10 cellular contexts compared by ENCODE assay signal in the genomic region with DNA sequence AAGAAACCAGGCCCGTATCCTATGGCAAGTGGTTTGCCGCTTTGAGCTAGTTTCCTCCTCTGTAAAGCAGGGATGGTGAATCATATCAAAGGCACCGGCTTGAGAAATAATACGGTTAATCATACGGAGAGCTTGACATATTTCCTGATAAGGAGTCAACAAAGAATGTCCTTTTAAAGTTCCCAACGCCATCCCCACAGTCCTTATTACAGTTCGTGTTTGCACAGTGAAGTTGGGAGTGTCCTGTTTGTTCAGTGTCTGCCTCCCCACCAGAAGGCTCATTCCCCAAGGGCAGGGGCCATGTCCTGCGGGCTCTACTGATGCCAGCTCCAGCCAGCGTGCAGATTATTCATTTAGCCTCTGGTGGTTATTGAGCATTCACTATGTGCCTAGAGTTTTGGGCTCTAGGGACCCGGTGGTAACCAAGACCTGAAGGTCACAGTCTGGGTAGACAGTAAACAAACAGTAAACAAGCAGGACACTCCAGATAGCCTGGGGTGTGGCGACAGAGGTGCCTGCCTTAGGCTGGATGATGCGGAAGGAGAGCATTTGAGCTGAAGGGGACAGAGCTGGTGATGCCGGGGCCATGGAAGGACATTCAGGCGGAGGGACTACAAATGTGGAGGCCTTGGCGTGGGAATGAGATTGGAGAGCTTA. TPM values are rescaled to one million over a fixed set of nuclear protein-coding genes. Genes with fewer than 3 reads are reported as not detected.
A peak's percentile ranks its signal among the peaks of the same experiment; 100 is the strongest.
DNase-seq lines count a peak whose midpoint lies in the region; ATAC-seq and TF ChIP-seq lines count a peak whose summit lies in the region.
"Had no signal": no experiment of that assay in that cellular context is flagged by ENCODE, and none has a peak within 500 bp of the region (broad histone marks: within the 10 kb centered on the region; RNA-seq: fewer than 3 reads in every experiment).

No MANE protein-coding gene starts in this region.

- H3K4me1 Mint-ChIP-seq in activated naive CD4-positive, alpha-beta T cell treated with anti-CD3 and anti-CD28 coated beads, Interleukin-2, amount 10 ng/mL, durations not matched to agents 7 days and 5 days = peaks cover 54% of the 10 kb centered on the region

- no peaks in the 10 kb centered on the region for H3K9me3 Mint-ChIP-seq in activated naive CD4-positive, alpha-beta T cell treated with anti-CD3 and anti-CD28 coated beads, Interleukin-2, amount 10 ng/mL, durations not matched to agents 7 days and 5 days
- no peaks in the 10 kb centered on the region for H3K9me3 Mint-ChIP-seq in activated naive CD4-positive, alpha-beta T cell treated with anti-CD3 and anti-CD28 coated beads, Interleukin-2, amount 50 U/mL, for 72 hours

- WGBS in transverse colon (ENCODE audit: low coverage in 1 of 2), 2 donors = 40 to 55% methylated on average over 2 to 15 of the region's 15 CpGs

- H3K27me3 Mint-ChIP-seq in activated naive CD4-positive, alpha-beta T cell treated with anti-CD3 and anti-CD28 coated beads, Interleukin-2, amount 10 ng/mL, durations not matched to agents 7 days and 5 days = no peaks in the 10 kb centered on the region

- peak overlapping the region; percentile 55 to 95 (median 70) for H3K27ac ChIP-seq in transverse colon

- H3K4me1 ChIP-seq in transverse colon = peaks cover 6 to 59% (median 47%) of the 10 kb centered on the region in 4 donors

- in situ Hi-C loops in transverse colon (cut with MboI; ENCODE audit: low pct_ligation_motif_present in 1 of 4, low pct_unique_long_range_greater_than_20kb in 1 of 4, low sequenced_read_pairs in 3 of 4) = no loop called here

- H3K4me3 ChIP-seq in transverse colon = no peak overlapping the region

- CTCF ChIA-PET in activated naive CD4-positive, alpha-beta T cell treated with anti-CD3 and anti-CD28 coated beads, Interleukin-2, amount 10 ng/mL, durations not matched to agents 7 days and 5 days (lab: Charles Lee) = interaction anchor here (3.6 kb wide), 1 partner anchor 34 kb away, joined by 18 read pairs; no protein-coding TSS in a partner anchor

- TF ChIP-seq POLR2A in transverse colon (IDR thresholded peaks at IDR 0.05) = peak; percentile 28

- DNase-seq in activated naive CD4-positive, alpha-beta T cell treated with anti-CD3 and anti-CD28 coated beads, Interleukin-2, amount 10 ng/mL, durations not matched to agents 7 days and 5 days = no peak
- no peak for DNase-seq in activated naive CD4-positive, alpha-beta T cell (lab: John Stamatoyannopoulos, UW)
- no peak for DNase-seq in activated naive CD4-positive, alpha-beta T cell treated with anti-CD3 and anti-CD28 coated beads, Interleukin-2, amount 50 U/mL, for 72 hours (ENCODE audit: low spot score in 2 of 2)
- DNase-seq in left colon (peak; percentile 69 to 81), transverse colon (peak; percentile 71), NCI-H1930 (lab: John Stamatoyannopoulos, UW) (no peak)
- no peak for DNase-seq in stimulated activated CD4-positive, alpha-beta T cell treated with anti-CD3 and anti-CD28 coated beads, Interleukin-4, amount 100 ng/mL, for 1 hour
- DNase-seq in activated CD8-positive, alpha-beta memory T cell treated with anti-CD3 and anti-CD28 coated beads, Interleukin-2, amount 50 U/mL, for 4 hours = no peak

- peak overlapping the region; percentile 15 for H3K27ac Mint-ChIP-seq in activated naive CD4-positive, alpha-beta T cell treated with anti-CD3 and anti-CD28 coated beads, Interleukin-2, amount 10 ng/mL, durations not matched to agents 7 days and 5 days
- peak overlapping the region; percentile 85 to 91 for H3K27ac Mint-ChIP-seq in activated naive CD4-positive, alpha-beta T cell treated with anti-CD3 and anti-CD28 coated beads, Interleukin-2, amount 50 U/mL, for 72 hours

- H3K36me3 ChIP-seq in transverse colon = no peaks in the 10 kb centered on the region

- peak; percentile 26 for TF ChIP-seq EP300 in transverse colon (IDR thresholded peaks at IDR 0.05; ENCODE audit: low read depth)

- no peaks in the 10 kb centered on the region for H3K9me3 ChIP-seq in transverse colon

- intact Hi-C loops in left colon (cut with DNase I, micrococcal nuclease) (no loop called here), transverse colon (cut with DNase I; ENCODE audit: low total_unique reads) (no loop called here)

- no peaks in the 10 kb centered on the region for H3K27me3 ChIP-seq in transverse colon

- no peak overlapping the region for H3K4me3 Mint-ChIP-seq in activated naive CD4-positive, alpha-beta T cell treated with anti-CD3 and anti-CD28 coated beads, Interleukin-2, amount 10 ng/mL, durations not matched to agents 7 days and 5 days

- no peak for TF ChIP-seq CTCF in transverse colon (IDR thresholded peaks at IDR 0.05)

- ATAC-seq in activated naive CD4-positive, alpha-beta T cell treated with anti-CD3 and anti-CD28 coated beads, Interleukin-2, amount 50 U/mL, for 72 hours = no peak
- ATAC-seq in left colon = peak; percentile 82

- H3K36me3 Mint-ChIP-seq in activated naive CD4-positive, alpha-beta T cell treated with anti-CD3 and anti-CD28 coated beads, Interleukin-2, amount 10 ng/mL, durations not matched to agents 7 days and 5 days = peaks cover 57% of the 10 kb centered on the region
- peaks cover 23 to 43% of the 10 kb centered on the region in 2 donors for H3K36me3 Mint-ChIP-seq in activated naive CD4-positive, alpha-beta T cell treated with anti-CD3 and anti-CD28 coated beads, Interleukin-2, amount 50 U/mL, for 72 hours

RNA-seq across cellular contexts. Expression of gene GRAMD1A, which starts 6.3 kb away (rescaled TPM):
- 100 to 1,000 TPM; 158 to 160 TPM for total RNA-seq in activated naive CD4-positive, alpha-beta T cell treated with anti-CD3 and anti-CD28 coated beads, Interleukin-2, amount 50 U/mL, for 72 hours
- total RNA-seq in left colon (10 to 100 TPM; 17.1 to 32.3 TPM), transverse colon (10 to 100 TPM; 14.2 to 32.1 (median 21.6) TPM)

RNA-seq across cellular contexts. Expression of gene SCN1B, which starts 23.8 kb away (rescaled TPM):
- total RNA-seq in activated naive CD4-positive, alpha-beta T cell treated with anti-CD3 and anti-CD28 coated beads, Interleukin-2, amount 50 U/mL, for 72 hours = 1 to 10 TPM; 1.5 to 1.7 TPM
- total RNA-seq in left colon (1 to 10 TPM; 2.2 to 4.1 TPM), transverse colon (10 to 100 TPM in 1 of 4 donors, 1 to 10 TPM in 2, under 1 TPM in 1; 0.60 to 14.2 (median 3.2) TPM)

RNA-seq across cellular contexts. Expression of gene HPN, which starts 35.1 kb away (rescaled TPM):
- total RNA-seq in activated naive CD4-positive, alpha-beta T cell treated with anti-CD3 and anti-CD28 coated beads, Interleukin-2, amount 50 U/mL, for 72 hours = not detected
- total RNA-seq in left colon = 1 to 10 TPM in 1 of 2 donors, under 1 TPM in 1; 0.95 to 1.1 TPM
- under 1 TPM in 2 of 4 donors, not detected in 2; 0.32 to 0.68 TPM for total RNA-seq in transverse colon
- total RNA-seq: frontal cortex, osteocyte had no signal

RNA-seq across cellular contexts. Expression of gene ZNF792, which starts 42.4 kb away (rescaled TPM):
- total RNA-seq in activated naive CD4-positive, alpha-beta T cell treated with anti-CD3 and anti-CD28 coated beads, Interleukin-2, amount 50 U/mL, for 72 hours = 1 to 10 TPM; 6.4 to 9.7 TPM
- total RNA-seq in left colon (1 to 10 TPM; 5.8 to 6.4 TPM), transverse colon (1 to 10 TPM; 3.4 to 8.4 (median 6.5) TPM)

Comparison
In these comparisons a context has a peak if more than half of its experiments do, and no peak if none do; other contexts are left out.
1. DNase-seq: peak in left colon (2 of 2) and transverse colon (single experiment); none in activated naive CD4-positive, alpha-beta T cell treated with anti-CD3 and anti-CD28 coated beads, Interleukin-2, amount 10 ng/mL, durations not matched to agents 7 days and 5 days (single experiment), activated naive CD4-positive, alpha-beta T cell (0 of 4), activated naive CD4-positive, alpha-beta T cell treated with anti-CD3 and anti-CD28 coated beads, Interleukin-2, amount 50 U/mL, for 72 hours (0 of 2), stimulated activated CD4-positive, alpha-beta T cell treated with anti-CD3 and anti-CD28 coated beads, Interleukin-4, amount 100 ng/mL, for 1 hour (single experiment), NCI-H1930 (0 of 2) and activated CD8-positive, alpha-beta memory T cell treated with anti-CD3 and anti-CD28 coated beads, Interleukin-2, amount 50 U/mL, for 4 hours (single experiment).
2. RNA of gene GRAMD1A, which starts 6.3 kb away (total RNA-seq): 158 to 160 TPM in activated naive CD4-positive, alpha-beta T cell treated with anti-CD3 and anti-CD28 coated beads, Interleukin-2, amount 50 U/mL, for 72 hours; 17.1 to 32.3 TPM in left colon and 14.2 to 32.1 TPM in transverse colon; every median in the first group is over 4 times any median in the second.